ENCODE assay signal across 8 cellular contexts in genomic region chr12:66861157-66861750, GRCh38.
DNase-seq lines count a peak whose midpoint lies in the region; ATAC-seq, FAIRE-seq and TF ChIP-seq lines count a peak whose summit lies in the region.

No MANE protein-coding gene starts in this region.

- peak; percentile 84 for FAIRE-seq in TTC549 (lab: Jason Lieb, UNC)
- FAIRE-seq in keratinocyte (lab: Jason Lieb, UNC): peak; percentile 94

- H3K9ac ChIP-seq in keratinocyte (ENCODE audit: control insufficient read depth, extremely low read depth, insufficient read depth, low read length): no peak overlapping the region

- H3K27ac ChIP-seq in keratinocyte (ENCODE audit: control insufficient read depth, insufficient read depth, low read length): no peak overlapping the region

- H3K27ac Mint-ChIP-seq in MCF 10A (ENCODE audit: low read depth, unreplicated experiment): no peak overlapping the region

- peaks cover 19% of the 10 kb centered on the region for H3K27me3 Mint-ChIP-seq in MCF 10A (ENCODE audit: insufficient read depth, unreplicated experiment)

- H3K9me3 ChIP-seq in keratinocyte (ENCODE audit: control insufficient read depth, low read depth, low read length): no peaks in the 10 kb centered on the region

- no peaks in the 10 kb centered on the region for H3K79me2 ChIP-seq in keratinocyte (ENCODE audit: control insufficient read depth, insufficient read depth, low read length)

- H3K4me1 Mint-ChIP-seq in MCF 10A (ENCODE audit: insufficient read depth, unreplicated experiment): no peaks in the 10 kb centered on the region

- H3K4me3 Mint-ChIP-seq in MCF 10A (ENCODE audit: unreplicated experiment): no peak overlapping the region

- ATAC-seq in GM21737 (IDR thresholded peaks at IDR 0.05; ENCODE audit: unreplicated experiment): peak; percentile 68

- no peaks in the 10 kb centered on the region for H3K36me3 Mint-ChIP-seq in MCF 10A (ENCODE audit: insufficient read depth, unreplicated experiment)

- no peaks in the 10 kb centered on the region for H3K9me1 ChIP-seq in keratinocyte (ENCODE audit: control insufficient read depth, extremely low read depth, insufficient read depth, low read length)

- no TSS peak for BruUV-seq in MCF 10A (replicated peaks; lab: Mats Ljungman, UMichigan)

- H3K27me3 ChIP-seq in keratinocyte (ENCODE audit: control insufficient read depth, extremely low read depth, insufficient read depth, low read length): no peaks in the 10 kb centered on the region

- H3K4me1 ChIP-seq in keratinocyte (ENCODE audit: control insufficient read depth, extremely low read depth, insufficient read depth, low read length): no peaks in the 10 kb centered on the region

- dilution Hi-C loops in keratinocyte (cut with MboI; ENCODE audit: extremely low pct_ligation_motif_present, low sequenced_read_pairs): no loop called here

- H3K4me3 ChIP-seq in keratinocyte (ENCODE audit: control insufficient read depth in 2 of 3, extremely low read depth in 1 of 3, insufficient read depth in 2 of 3, low read depth in 1 of 3, low read length in 3 of 3): no peak overlapping the region

- CTCF ChIA-PET in MCF 10A (lab: Yijun Ruan, JAX): interaction anchor here (0.6 to 2.2 kb wide), 29 partner anchors 9 to 716 kb away, joined by 3 to 11 read pairs (median 4); no protein-coding TSS in a partner anchor

- POLR2A ChIA-PET in MCF 10A (lab: Yijun Ruan, JAX): interaction anchor here (1.0 kb wide), 1 partner anchor 8 kb away, joined by 4 read pairs; no protein-coding TSS in a partner anchor

- no peak overlapping the region for H2AFZ ChIP-seq in keratinocyte (ENCODE audit: control insufficient read depth, low read length)

- H3K36me3 ChIP-seq in keratinocyte (ENCODE audit: control insufficient read depth in 2 of 2, extremely low read depth in 1 of 2, insufficient read depth in 2 of 2, low read length in 2 of 2): no peaks in the 10 kb centered on the region

- H3K4me2 ChIP-seq in keratinocyte (ENCODE audit: control insufficient read depth, extremely low read depth, insufficient read depth, low read depth, low read length): no peak overlapping the region

- no peaks in the 10 kb centered on the region for H4K20me1 ChIP-seq in keratinocyte (ENCODE audit: control insufficient read depth, extremely low read depth, insufficient read depth, low read length)

- intact Hi-C loops in MCF 10A (cut with micrococcal nuclease): loop anchor here (2.0 kb wide), 1 partner anchor 144 kb away; no protein-coding TSS in a partner anchor

- no peaks in the 10 kb centered on the region for H3K9me3 Mint-ChIP-seq in MCF 10A (ENCODE audit: unreplicated experiment)

- TF ChIP-seq CTCF in MCF 10A (IDR thresholded peaks at IDR 0.05; ENCODE audit: unreplicated experiment) (peak; percentile 84), keratinocyte (optimal IDR thresholded peaks at IDR 0.05 in 1 of 3, IDR thresholded peaks at IDR 0.05 in 1 of 3, conservative IDR thresholded peaks at IDR 0.05 in 1 of 3; ENCODE audit: extremely low read depth in 1 of 3, insufficient read depth in 2 of 3, low read length in 3 of 3) (peak; percentile 81 to 96 (median 86))

- peak; percentile 76 for DNase-seq in DMS53 treated with DMSO at 0.1 percent for 48 hours (lab: John Stamatoyannopoulos, UW; ENCODE audit: unreplicated experiment)
- peak; percentile 60 for DNase-seq in NCI-H1105 treated with DMSO at 0.1 percent for 48 hours (lab: John Stamatoyannopoulos, UW)
- DNase-seq in MCF 10A (ENCODE audit: unreplicated experiment): peak; percentile 59
- peak; percentile 2 for DNase-seq in keratinocyte (ENCODE audit: low read depth, low spot score)
- DNase-seq in stimulated activated CD4-positive, alpha-beta T cell treated with anti-CD3 and anti-CD28 coated beads, Interleukin-1b, Interleukin-23, amount 100 ng/mL, for 24 hours (ENCODE audit: low read depth in 4 of 4, low spot score in 1 of 4): peak; percentile 26 to 45 (median 38)
- no peak for DNase-seq in cerebellar nuclear complex (lab: John Stamatoyannopoulos, UW)

Comparison
In these comparisons a context has a peak if more than half of its experiments do, and no peak if none do; other contexts are left out.
1. DNase-seq: peak in DMS53 treated with DMSO at 0.1 percent for 48 hours (single experiment), NCI-H1105 treated with DMSO at 0.1 percent for 48 hours (single experiment), MCF 10A (single experiment), keratinocyte (single experiment) and stimulated activated CD4-positive, alpha-beta T cell treated with anti-CD3 and anti-CD28 coated beads, Interleukin-1b, Interleukin-23, amount 100 ng/mL, for 24 hours (4 of 4); none in cerebellar nuclear complex (0 of 2).